ENCODE assay signal across 23 cellular contexts in genomic region chr2:240881913-240882312, GRCh38. TPM values are rescaled to one million over a fixed set of nuclear protein-coding genes. Genes with fewer than 3 reads are reported as not detected.
DNase-seq lines count a peak whose midpoint lies in the region; ATAC-seq lines count a peak whose summit lies in the region.
"Had no signal": no experiment of that assay in that cellular context is flagged by ENCODE, and none has a peak within 500 bp of the region (broad histone marks: within the 10 kb centered on the region; RNA-seq: fewer than 3 reads in every experiment).

No MANE protein-coding gene starts in this region.

- no CpG with 5 or more reads among the region's 6 CpGs for WGBS in trophoblast cell (ENCODE audit: extremely low coverage, insufficient coverage, insufficient read length)

- no peaks in the 10 kb centered on the region for H3K9me3 Mint-ChIP-seq in T-helper 2 cell treated with Interferon-gamma antibody and Interleukin-4, amounts not matched to agents 5 μg/mL and 100 μg/mL, for 36 hours
- H3K9me3 Mint-ChIP-seq in activated T-helper 2 cell treated with anti-CD3 and anti-CD28 coated beads, Interferon-gamma antibody, Interleukin-2, Interleukin-4, amounts not matched to agents 10 μg/mL and 5 μg/mL and 100 μg/mL, durations not matched to agents 14 hours and 24 hours and 36 hours: no peaks in the 10 kb centered on the region
- H3K9me3 Mint-ChIP-seq: activated CD4-positive, alpha-beta memory T cell treated with anti-CD3 and anti-CD28 coated beads for 36 hours; nephron progenitor cell had no signal

- H2BK120ac ChIP-seq in trophoblast cell (ENCODE audit: insufficient read depth, low read length, poor library complexity): no peak overlapping the region

- no peak overlapping the region for H3K4ac ChIP-seq in trophoblast cell (ENCODE audit: low read depth, low read length)

- no peaks in the 10 kb centered on the region for H3K4me1 Mint-ChIP-seq in T-helper 2 cell treated with Interferon-gamma antibody and Interleukin-4, amounts not matched to agents 5 μg/mL and 100 μg/mL, for 36 hours (ENCODE audit: low read depth)
- no peaks in the 10 kb centered on the region for H3K4me1 Mint-ChIP-seq in activated T-helper 2 cell treated with anti-CD3 and anti-CD28 coated beads, Interferon-gamma antibody, Interleukin-2, Interleukin-4, amounts not matched to agents 10 μg/mL and 5 μg/mL and 100 μg/mL, durations not matched to agents 14 hours and 24 hours and 36 hours (ENCODE audit: low read depth)
- H3K4me1 Mint-ChIP-seq: nephron progenitor cell had no signal

- H3K27me3 ChIP-seq in trophoblast cell (ENCODE audit: insufficient read depth, low read length): no peaks in the 10 kb centered on the region
- H3K27me3 ChIP-seq: breast epithelium, suprapubic skin had no signal

- peaks cover 6% of the 10 kb centered on the region for H3K9me3 ChIP-seq in trophoblast cell (ENCODE audit: insufficient read depth, low read depth, low read length)
- H3K9me3 ChIP-seq: breast epithelium, Caco-2, suprapubic skin had no signal

- no peaks in the 10 kb centered on the region for H3K79me1 ChIP-seq in trophoblast cell (ENCODE audit: low read length)

- intact Hi-C loops in left colon (cut with DNase I, micrococcal nuclease): no loop called here
- intact Hi-C loops in activated T-helper 2 cell treated with anti-CD3 and anti-CD28 coated beads, Interferon-gamma antibody, Interleukin-2, Interleukin-4, amounts not matched to agents 10 μg/mL and 5 μg/mL and 100 μg/mL, durations not matched to agents 14 hours and 24 hours and 36 hours (cut with micrococcal nuclease): no loop called here

- no peaks in the 10 kb centered on the region for H3K36me3 ChIP-seq in trophoblast cell (ENCODE audit: control insufficient read depth in 1 of 2, insufficient read depth in 2 of 2, low read length in 2 of 2)
- H3K36me3 ChIP-seq: breast epithelium, suprapubic skin, WERI-Rb-1 had no signal

- no peak overlapping the region for H2BK5ac ChIP-seq in trophoblast cell (ENCODE audit: low read depth, low read length, poor library complexity)

- no peak overlapping the region for H3K4me2 ChIP-seq in trophoblast cell (ENCODE audit: low read length)
- H3K4me2 ChIP-seq: KMS-11 had no signal

- H3K27me3 Mint-ChIP-seq in T-helper 2 cell treated with Interferon-gamma antibody and Interleukin-4, amounts not matched to agents 5 μg/mL and 100 μg/mL, for 36 hours (ENCODE audit: low read depth): peaks cover 5% of the 10 kb centered on the region
- H3K27me3 Mint-ChIP-seq in activated T-helper 2 cell treated with anti-CD3 and anti-CD28 coated beads, Interferon-gamma antibody, Interleukin-2, Interleukin-4, amounts not matched to agents 10 μg/mL and 5 μg/mL and 100 μg/mL, durations not matched to agents 14 hours and 24 hours and 36 hours (ENCODE audit: low read depth): peaks cover 7% of the 10 kb centered on the region
- H3K27me3 Mint-ChIP-seq: activated CD4-positive, alpha-beta memory T cell treated with anti-CD3 and anti-CD28 coated beads for 36 hours; progenitor cell of endocrine pancreas had no signal

- no peak overlapping the region for H2BK12ac ChIP-seq in trophoblast cell (ENCODE audit: low read length)

- no peak overlapping the region for H3K27ac ChIP-seq in trophoblast cell (ENCODE audit: low read depth, low read length)
- H3K27ac ChIP-seq: breast epithelium, KMS-11, suprapubic skin, WERI-Rb-1 had no signal

- ATAC-seq in left colon: peak; percentile 24

- no peaks in the 10 kb centered on the region for H3K79me2 ChIP-seq in trophoblast cell (ENCODE audit: control insufficient read depth, insufficient read depth, low read length, poor library complexity)

- no peaks in the 10 kb centered on the region for H3K36me3 Mint-ChIP-seq in T-helper 2 cell treated with Interferon-gamma antibody and Interleukin-4, amounts not matched to agents 5 μg/mL and 100 μg/mL, for 36 hours (ENCODE audit: low read depth)
- H3K36me3 Mint-ChIP-seq in activated T-helper 2 cell treated with anti-CD3 and anti-CD28 coated beads, Interferon-gamma antibody, Interleukin-2, Interleukin-4, amounts not matched to agents 10 μg/mL and 5 μg/mL and 100 μg/mL, durations not matched to agents 14 hours and 24 hours and 36 hours (ENCODE audit: low read depth): no peaks in the 10 kb centered on the region
- H3K36me3 Mint-ChIP-seq: activated CD4-positive, alpha-beta memory T cell treated with anti-CD3 and anti-CD28 coated beads for 36 hours had no signal

- no peak overlapping the region for H3K4me3 Mint-ChIP-seq in T-helper 2 cell treated with Interferon-gamma antibody and Interleukin-4, amounts not matched to agents 5 μg/mL and 100 μg/mL, for 36 hours
- no peak overlapping the region for H3K4me3 Mint-ChIP-seq in activated T-helper 2 cell treated with anti-CD3 and anti-CD28 coated beads, Interferon-gamma antibody, Interleukin-2, Interleukin-4, amounts not matched to agents 10 μg/mL and 5 μg/mL and 100 μg/mL, durations not matched to agents 14 hours and 24 hours and 36 hours (ENCODE audit: low read depth)
- H3K4me3 Mint-ChIP-seq: activated CD4-positive, alpha-beta memory T cell treated with anti-CD3 and anti-CD28 coated beads for 36 hours; nephron progenitor cell had no signal

- DNase-seq in DMS53 (lab: John Stamatoyannopoulos, UW) (peak; percentile 94), NCI-H1417 treated with DMSO at 0.1 percent for 48 hours (lab: John Stamatoyannopoulos, UW) (peak; percentile 48), NCI-H345 (lab: John Stamatoyannopoulos, UW) (peak; percentile 73), left colon (no peak), trophoblast cell (no peak)
- no peak for DNase-seq in T-helper 2 cell treated with Interferon-gamma antibody and Interleukin-4, amounts not matched to agents 5 μg/mL and 100 μg/mL, for 36 hours (ENCODE audit: low spot score)
- no peak for DNase-seq in activated CD4-positive, alpha-beta T cell treated with anti-CD3 and anti-CD28 coated beads for 48 hours
- DNase-seq in activated T-helper 2 cell treated with anti-CD3 and anti-CD28 coated beads, Interferon-gamma antibody, Interleukin-2, Interleukin-4, amounts not matched to agents 10 μg/mL and 5 μg/mL and 100 μg/mL, durations not matched to agents 14 hours and 24 hours and 36 hours (ENCODE audit: low spot score): no peak
- DNase-seq: activated CD4-positive, alpha-beta memory T cell treated with anti-CD3 and anti-CD28 coated beads for 36 hours; activated T-cell treated with anti-CD3 and anti-CD28 coated beads, Interleukin-2, amount 50 U/mL, for 48 hours; foreskin fibroblast; kidney glomerular epithelial cell; mesendoderm; nephron progenitor cell; small intestine; stimulated activated CD4-positive, alpha-beta T cell treated with anti-CD3 and anti-CD28 coated beads, Interleukin-4, amount 100 ng/mL, for 24 hours; T-helper 1 cell; WERI-Rb-1 had no signal

- H4K8ac ChIP-seq in trophoblast cell (ENCODE audit: low read depth, low read length): no peak overlapping the region

- no peaks in the 10 kb centered on the region for H3K4me1 ChIP-seq in trophoblast cell (ENCODE audit: control insufficient read depth in 1 of 2, insufficient read depth in 2 of 2, low read length in 2 of 2)
- H3K4me1 ChIP-seq: breast epithelium, Caco-2, suprapubic skin had no signal

- no peak overlapping the region for H4K91ac ChIP-seq in trophoblast cell (ENCODE audit: low read depth, low read length)

- H2AFZ ChIP-seq in trophoblast cell (ENCODE audit: insufficient read depth, low read length, poor library complexity): no peak overlapping the region

- no peak overlapping the region for H3K18ac ChIP-seq in trophoblast cell (ENCODE audit: low read length)

- H4K12ac ChIP-seq in trophoblast cell (ENCODE audit: low read depth, low read length): no peak overlapping the region

- no peak overlapping the region for H3K14ac ChIP-seq in trophoblast cell (ENCODE audit: low read length)

- no peak overlapping the region for H3K9ac ChIP-seq in trophoblast cell (ENCODE audit: low read length)
- H3K9ac ChIP-seq: KMS-11 had no signal

- no peak overlapping the region for H3K23ac ChIP-seq in trophoblast cell (ENCODE audit: low read length)

- no peak overlapping the region for H3K27ac Mint-ChIP-seq in T-helper 2 cell treated with Interferon-gamma antibody and Interleukin-4, amounts not matched to agents 5 μg/mL and 100 μg/mL, for 36 hours
- H3K27ac Mint-ChIP-seq in activated T-helper 2 cell treated with anti-CD3 and anti-CD28 coated beads, Interferon-gamma antibody, Interleukin-2, Interleukin-4, amounts not matched to agents 10 μg/mL and 5 μg/mL and 100 μg/mL, durations not matched to agents 14 hours and 24 hours and 36 hours: no peak overlapping the region
- H3K27ac Mint-ChIP-seq: activated CD4-positive, alpha-beta memory T cell treated with anti-CD3 and anti-CD28 coated beads for 36 hours; nephron progenitor cell; progenitor cell of endocrine pancreas had no signal

- no peak overlapping the region for H3K4me3 ChIP-seq in trophoblast cell (ENCODE audit: low read depth, low read length)
- H3K4me3 ChIP-seq: breast epithelium, suprapubic skin had no signal

- H2AK5ac ChIP-seq in trophoblast cell (ENCODE audit: low read length): no peak overlapping the region

RNA-seq across cellular contexts. Expression of gene AGXT, which starts 13.3 kb away (rescaled TPM):
- total RNA-seq in left colon: 1 to 10 TPM in 1 of 2 donors, under 1 TPM in 1; 0.59 to 3.0 TPM
- total RNA-seq in activated T-helper 2 cell treated with anti-CD3 and anti-CD28 coated beads, Interferon-gamma antibody, Interleukin-2, Interleukin-4, amounts not matched to agents 10 μg/mL and 5 μg/mL and 100 μg/mL, durations not matched to agents 14 hours and 24 hours and 36 hours: not detected in 2 replicates
- not detected in 2 replicates for polyA plus RNA-seq in trophoblast cell (2013)
- total RNA-seq: activated CD4-positive, alpha-beta memory T cell treated with anti-CD3 and anti-CD28 coated beads for 36 hours had no signal

RNA-seq across cellular contexts. Expression of gene MAB21L4, which starts 14.0 kb away (rescaled TPM):
- 10 to 100 TPM in 1 of 2 donors, 1 to 10 TPM in 1; 4.5 to 11.8 TPM for total RNA-seq in left colon
- total RNA-seq in activated T-helper 2 cell treated with anti-CD3 and anti-CD28 coated beads, Interferon-gamma antibody, Interleukin-2, Interleukin-4, amounts not matched to agents 10 μg/mL and 5 μg/mL and 100 μg/mL, durations not matched to agents 14 hours and 24 hours and 36 hours: not detected in 2 replicates
- 0.04 and 0.08 TPM in 2 replicates for polyA plus RNA-seq in trophoblast cell (2013)
- total RNA-seq: activated CD4-positive, alpha-beta memory T cell treated with anti-CD3 and anti-CD28 coated beads for 36 hours had no signal

RNA-seq across cellular contexts. Expression of gene CROCC2, which starts 24.2 kb away (rescaled TPM):
- under 1 TPM in 1 of 2 donors, not detected in 1; 0.06 TPM for total RNA-seq in left colon
- total RNA-seq in activated T-helper 2 cell treated with anti-CD3 and anti-CD28 coated beads, Interferon-gamma antibody, Interleukin-2, Interleukin-4, amounts not matched to agents 10 μg/mL and 5 μg/mL and 100 μg/mL, durations not matched to agents 14 hours and 24 hours and 36 hours: not detected in 2 replicates
- not detected in 2 replicates for polyA plus RNA-seq in trophoblast cell (2013)
- total RNA-seq: activated CD4-positive, alpha-beta memory T cell treated with anti-CD3 and anti-CD28 coated beads for 36 hours; Caco-2; suprapubic skin had no signal

Comparison
In these comparisons a context has a peak if more than half of its experiments do, and no peak if none do; other contexts are left out.
1. DNase-seq: peak in DMS53 (single experiment), NCI-H1417 treated with DMSO at 0.1 percent for 48 hours (single experiment) and NCI-H345 (single experiment); none in left colon (0 of 2), T-helper 2 cell treated with Interferon-gamma antibody and Interleukin-4, amounts not matched to agents 5 μg/mL and 100 μg/mL, for 36 hours (single experiment), activated CD4-positive, alpha-beta T cell treated with anti-CD3 and anti-CD28 coated beads for 48 hours (single experiment), activated T-helper 2 cell treated with anti-CD3 and anti-CD28 coated beads, Interferon-gamma antibody, Interleukin-2, Interleukin-4, amounts not matched to agents 10 μg/mL and 5 μg/mL and 100 μg/mL, durations not matched to agents 14 hours and 24 hours and 36 hours (single experiment) and trophoblast cell (0 of 2).